Comparison of ENCODE assay signal across 8 cellular contexts in the genomic region with DNA sequence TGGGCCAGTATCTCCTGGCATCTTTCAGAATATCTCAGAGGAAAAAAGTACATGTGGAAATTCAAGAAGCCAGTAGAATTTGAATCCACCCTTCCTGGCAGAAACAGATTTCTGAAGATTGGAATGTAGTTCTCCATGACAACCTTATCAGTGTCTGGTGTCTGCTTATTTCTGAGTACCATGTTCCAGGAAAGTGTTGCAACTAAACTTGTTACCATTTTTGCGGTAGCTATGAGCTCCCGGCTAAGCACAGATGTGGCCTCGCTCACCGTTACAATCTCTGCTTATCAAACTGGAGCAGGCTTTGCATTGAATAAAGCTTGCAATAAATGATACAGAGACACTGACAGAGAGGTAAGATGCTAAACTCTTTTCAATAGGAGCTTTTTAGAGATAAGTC. TPM values are rescaled to one million over a fixed set of nuclear protein-coding genes. Genes with fewer than 3 reads are reported as not detected.
A peak's percentile ranks its signal among the peaks of the same experiment; 100 is the strongest.
DNase-seq lines count a peak whose midpoint lies in the region; ATAC-seq, FAIRE-seq and TF ChIP-seq lines count a peak whose summit lies in the region.
"Had no signal": no experiment of that assay in that cellular context is flagged by ENCODE, and none has a peak within 500 bp of the region (broad histone marks: within the 10 kb centered on the region; RNA-seq: fewer than 3 reads in every experiment).

No MANE protein-coding gene starts in this region.

- 3 to 4% methylated on average over 4 of the region's 4 CpGs for WGBS in heart right ventricle, 2 donors
- WGBS in smooth muscle cell (ENCODE audit: low lambda C conversion rate), result 5% methylated on average over 4 of the region's 4 CpGs

- no peaks in the 10 kb centered on the region for H3K9me2 ChIP-seq in SU-DHL-6 (replicated peaks; ENCODE audit: insufficient read depth, low read length)

- H3K4me3 ChIP-seq in SU-DHL-6 (ENCODE audit: insufficient read depth, low read length, poor library complexity, severe bottlenecking) (no peak overlapping the region), heart right ventricle (peak overlapping the region in 2 of 10 donors; percentile 4 to 8), smooth muscle cell (no peak overlapping the region)

- no peaks in the 10 kb centered on the region for H3K9me3 ChIP-seq in SU-DHL-6 (ENCODE audit: insufficient read depth, low read length)
- no peaks in the 10 kb centered on the region for H3K9me3 ChIP-seq in heart right ventricle
- no peaks in the 10 kb centered on the region for H3K9me3 ChIP-seq in smooth muscle cell (replicated peaks; ENCODE audit: low read depth)

- H4K20me1 ChIP-seq in SU-DHL-6 (ENCODE audit: low read depth, low read length), result no peaks in the 10 kb centered on the region
- no peaks in the 10 kb centered on the region for H4K20me1 ChIP-seq in smooth muscle cell (ENCODE audit: low read depth)

- intact Hi-C loops in heart right ventricle (cut with DNase I), result no loop called here

- H3F3A ChIP-seq in SU-DHL-6 (ENCODE audit: insufficient read depth), result no peaks in the 10 kb centered on the region
- H3F3A ChIP-seq in smooth muscle cell (ENCODE audit: low read depth), result no peaks in the 10 kb centered on the region

- no peaks in the 10 kb centered on the region for H3K36me3 ChIP-seq in SU-DHL-6 (ENCODE audit: low read length)
- no peaks in the 10 kb centered on the region for H3K36me3 ChIP-seq in heart right ventricle
- no peaks in the 10 kb centered on the region for H3K36me3 ChIP-seq in smooth muscle cell (ENCODE audit: low read depth)

- H3K9ac ChIP-seq in SU-DHL-6 (ENCODE audit: low read length), result no peak overlapping the region
- H3K9ac ChIP-seq in smooth muscle cell (ENCODE audit: low read depth), result peak overlapping the region; percentile 16

- peaks cover 13 to 21% (median 16%) of the 10 kb centered on the region in 9 donors for H3K4me1 ChIP-seq in heart right ventricle
- peaks cover 10% of the 10 kb centered on the region for H3K4me1 ChIP-seq in smooth muscle cell (ENCODE audit: low read depth)

- H2AFZ ChIP-seq in SU-DHL-6 (ENCODE audit: low read depth, low read length, severe bottlenecking), result peak overlapping the region; percentile 52
- H2AFZ ChIP-seq in smooth muscle cell (ENCODE audit: low read depth), result no peak overlapping the region

- H3K79me2 ChIP-seq in SU-DHL-6 (ENCODE audit: insufficient read depth, low read length), result no peaks in the 10 kb centered on the region
- no peaks in the 10 kb centered on the region for H3K79me2 ChIP-seq in smooth muscle cell (ENCODE audit: low read depth)

- DNase-seq in H54 (ENCODE audit: insufficient read length, low spot score) (no peak), heart right ventricle (peak in 1 of 2 donors; percentile 21), smooth muscle cell (lab: John Stamatoyannopoulos, UW; ENCODE audit: unreplicated experiment) (no peak), SKM-1 treated with dmso at 0.1 percent for 144 hours (lab: John Stamatoyannopoulos, UW; ENCODE audit: unreplicated experiment) (no peak)
- no peak for DNase-seq in activated CD4-positive, CD25-positive, alpha-beta regulatory T cell treated with anti-CD3 and anti-CD28 coated beads, Interleukin-2, amount 50 U/mL, for 72 hours

- H3K27ac ChIP-seq in SU-DHL-6 (ENCODE audit: low read depth, low read length) (no peak overlapping the region), heart right ventricle (peak overlapping the region in 8 of 10 donors; percentile 8 to 57 (median 21)), smooth muscle cell (ENCODE audit: low read depth) (peak overlapping the region; percentile 62)

- no peaks in the 10 kb centered on the region for H3K27me3 ChIP-seq in SU-DHL-6 (ENCODE audit: low read length)
- H3K27me3 ChIP-seq in heart right ventricle, result no peaks in the 10 kb centered on the region
- no peaks in the 10 kb centered on the region for H3K27me3 ChIP-seq in smooth muscle cell (ENCODE audit: low read depth)

- no peak for TF ChIP-seq POLR2A in H54 (IDR thresholded peaks at IDR 0.05; ENCODE audit: low read depth, low read length)

- no peak for TF ChIP-seq CTCF in SU-DHL-6 (IDR thresholded peaks at IDR 0.05; ENCODE audit: insufficient read depth, low read length, poor library complexity, severe bottlenecking)
- TF ChIP-seq CTCF in heart right ventricle (IDR thresholded peaks at IDR 0.05), result no peak
- TF ChIP-seq CTCF in smooth muscle cell (IDR thresholded peaks at IDR 0.05; ENCODE audit: borderline replicate concordance, insufficient read depth, poor library complexity, severe bottlenecking), result no peak

- peak; percentile 36 for FAIRE-seq in H54 (lab: Jason Lieb, UNC)

- peak overlapping the region; percentile 45 for H3K4me2 ChIP-seq in SU-DHL-6 (ENCODE audit: low read depth, low read length, poor library complexity, severe bottlenecking)
- peak overlapping the region; percentile 72 for H3K4me2 ChIP-seq in smooth muscle cell

- peak; percentile 86 to 94 (median 90) for ATAC-seq in heart right ventricle
- no peak for ATAC-seq in GM18861 (IDR thresholded peaks at IDR 0.05; ENCODE audit: unreplicated experiment)
- ATAC-seq: stimulated activated effector memory CD8-positive, alpha-beta T cell treated with anti-CD3 and anti-CD28 coated beads, Interleukin-12 subunit alpha, Interleukin-12 subunit beta, amount 100 ng/mL, for 72 hours had no signal

RNA-seq across cellular contexts. Expression of gene ITPR2, which starts 13.0 kb away (rescaled TPM):
- total RNA-seq in heart right ventricle, result 10 to 100 TPM in 9 of 10 donors, 1 to 10 TPM in 1; 9.1 to 18.9 (median 14.8) TPM
- polyA plus RNA-seq in heart right ventricle, result 1 to 10 TPM; 2.0 to 4.9 TPM
- total RNA-seq in smooth muscle cell, result 17.4 and 29.0 TPM in 2 replicates
- 6.8 and 9.6 TPM in 2 replicates for polyA plus RNA-seq in smooth muscle cell
